In genomic region chr17:19410875-19411291, GRCh38 we compare ENCODE assay signal across 1 cellular context.
TF ChIP-seq lines count a peak whose summit lies in the region.

RNF112 (plus strand) TSS chr17:19411232; CDS start chr17:19411409, 177 bp downstream.

TF ChIP-seq in GM23338, 12 proteins besides CTCF, POLR2A, EP300 and RAD21 (continued from another document):
- TF ChIP-seq ZNF462 (CRISPR knock-in tag; IDR thresholded peaks at IDR 0.05) = no peak
- TF ChIP-seq JUNB (IDR thresholded peaks at IDR 0.05; ENCODE audit: unreplicated experiment) = no peak
- no peak for TF ChIP-seq POLR2AphosphoS5 (IDR thresholded peaks at IDR 0.05; ENCODE audit: low read depth)
